Comparison of ENCODE assay signal across 35 cellular contexts in the genomic region with DNA sequence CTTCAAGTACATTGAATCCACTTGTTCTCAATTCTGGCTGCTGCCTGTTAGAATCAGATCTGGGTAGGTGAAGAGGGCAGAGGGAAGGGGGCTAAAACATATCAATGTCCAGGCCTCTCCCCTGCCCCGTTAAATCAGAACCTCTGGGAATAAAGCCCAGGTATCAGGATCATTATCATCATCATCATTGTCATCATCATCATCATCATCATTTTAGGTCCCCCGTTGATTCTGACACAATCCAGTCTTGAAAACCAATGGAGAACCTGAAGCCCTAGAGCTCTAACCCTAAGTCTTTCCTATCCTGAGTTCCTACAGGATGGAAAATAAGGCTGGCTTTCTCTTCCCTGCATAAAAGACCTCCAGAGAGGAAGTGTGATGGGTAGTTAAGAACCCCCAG.
"Had no signal": no experiment of that assay in that cellular context is flagged by ENCODE, and none has a peak within 500 bp of the region (broad histone marks: within the 10 kb centered on the region; RNA-seq: fewer than 3 reads in every experiment).

No MANE protein-coding gene starts in this region.

- H3K36me3 ChIP-seq: MG63 had no signal

- DNase-seq: Karpas-422, Kasumi-1, MG63, MM.1S, MV-4-11, NCI-H1048, NCI-H1092, NCI-H1092 treated with DMSO at 0.1 percent for 48 hours, NCI-H1105, NCI-H1105 treated with DMSO at 0.1 percent for 48 hours, NCI-H1417, NCI-H1417 treated with DMSO at 0.1 percent for 48 hours, NCI-H1436, NCI-H1436 treated with DMSO at 0.1 percent for 48 hours, NCI-H146, NCI-H1694, NCI-H1694 treated with DMSO at 0.1 percent for 48 hours, NCI-H187, NCI-H187 treated with DMSO at 0.1 percent for 48 hours, NCI-H1930, NCI-H2029, NCI-H2029 treated with DMSO at 0.1 percent for 48 hours, NCI-H2081, NCI-H2081 treated with DMSO at 0.1 percent for 48 hours, NCI-H2107, NCI-H2171, NCI-H2171 treated with DMSO at 0.1 percent for 48 hours, NCI-H2227 treated with DMSO at 0.1 percent for 48 hours, NCI-H226, NCI-H345, NCI-H446, NCI-H446 treated with DMSO at 0.1 percent for 48 hours, NCI-H510A, NCI-H510A treated with DMSO at 0.1 percent for 48 hours, NCI-H524 had no signal

- H3K4me3 ChIP-seq: MG63 had no signal

- H3K9me3 ChIP-seq: MG63 had no signal
